ENCODE assay signal across 26 cellular contexts in the genomic region with DNA sequence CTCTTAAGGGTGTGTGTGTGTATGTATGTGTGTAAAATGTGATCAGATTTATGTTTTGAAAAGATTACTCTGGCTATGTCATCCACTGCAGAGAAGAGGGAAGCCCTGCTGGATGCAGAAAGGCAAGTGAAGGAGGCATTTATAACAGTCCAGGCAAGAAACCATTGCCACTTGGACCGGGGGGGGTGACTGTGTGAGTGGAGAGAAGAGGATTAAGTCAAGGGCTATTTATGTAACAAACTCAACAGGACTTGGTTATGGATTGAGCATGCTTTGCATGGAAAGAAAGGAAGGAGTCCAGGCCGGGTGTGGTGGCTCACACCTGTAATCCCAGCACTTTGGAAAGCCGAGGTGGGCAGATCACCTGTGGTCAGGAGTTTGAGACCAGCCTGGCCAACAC.
"Had no signal": no experiment of that assay in that cellular context is flagged by ENCODE, and none has a peak within 500 bp of the region (broad histone marks: within the 10 kb centered on the region; RNA-seq: fewer than 3 reads in every experiment).

No MANE protein-coding gene starts in this region.

- H3K36me3 Mint-ChIP-seq: activated CD8-positive, alpha-beta memory T cell treated with anti-CD3 and anti-CD28 coated beads, Interleukin-2, amount 10 ng/mL, durations not matched to agents 7 days and 5 days; activated naive CD4-positive, alpha-beta T cell treated with anti-CD3 and anti-CD28 coated beads, Interleukin-2, amount 10 ng/mL, durations not matched to agents 7 days and 5 days; immature natural killer cell; natural killer cell; type B pancreatic cell had no signal

- H3K4me3 ChIP-seq: colonic mucosa, dorsolateral prefrontal cortex, esophagus muscularis mucosa, hepatocyte, left lung, spleen, thoracic aorta, vagina had no signal

- ATAC-seq: activated CD8-positive, alpha-beta memory T cell treated with anti-CD3 and anti-CD28 coated beads, Interleukin-2, amount 10 ng/mL, durations not matched to agents 7 days and 5 days; activated CD8-positive, alpha-beta T cell treated with anti-CD3 and anti-CD28 coated beads for 36 hours; left lung; natural killer cell had no signal

- H3K27ac ChIP-seq: colonic mucosa, dorsolateral prefrontal cortex, esophagus muscularis mucosa, hepatocyte, left lung, spleen, thoracic aorta, vagina had no signal

- DNase-seq: activated CD4-positive, alpha-beta T cell treated with anti-CD3 and anti-CD28 coated beads, Interleukin-2, amount 10 ng/mL, durations not matched to agents 7 days and 5 days; activated CD4-positive, CD25-positive, alpha-beta regulatory T cell treated with anti-CD3 and anti-CD28 coated beads, Interleukin-2, amount 50 U/mL, for 72 hours; activated CD8-positive, alpha-beta memory T cell treated with anti-CD3 and anti-CD28 coated beads, Interleukin-2, amount 10 ng/mL, durations not matched to agents 7 days and 5 days; activated CD8-positive, alpha-beta T cell treated with anti-CD3 and anti-CD28 coated beads for 36 hours; activated effector memory CD4-positive, alpha-beta T cell treated with anti-CD3 and anti-CD28 coated beads, Interleukin-2, amount 50 U/mL, for 16 hours; activated naive CD4-positive, alpha-beta T cell treated with anti-CD3 and anti-CD28 coated beads, Interleukin-2, amount 10 ng/mL, durations not matched to agents 7 days and 5 days; activated T-cell treated with anti-CD3 and anti-CD28 coated beads for 4 hours; amygdala; colonic mucosa; dorsolateral prefrontal cortex; glutamatergic neuron; immature natural killer cell; left lung; natural killer cell; retina; spleen; stimulated activated CD4-positive, alpha-beta T cell treated with anti-CD3 and anti-CD28 coated beads, Interleukin-4, amount 100 ng/mL, for 1 hour; stimulated activated naive CD4-positive, alpha-beta T cell treated with Interleukin-2 at 50 U/mL for 16 hours had no signal

- FAIRE-seq: bronchial epithelial cell, frontal cortex had no signal

- H3K4me1 Mint-ChIP-seq: activated CD4-positive, alpha-beta T cell treated with anti-CD3 and anti-CD28 coated beads, Interleukin-2, amount 10 ng/mL, durations not matched to agents 7 days and 5 days; activated CD8-positive, alpha-beta memory T cell treated with anti-CD3 and anti-CD28 coated beads, Interleukin-2, amount 10 ng/mL, durations not matched to agents 7 days and 5 days; activated naive CD4-positive, alpha-beta T cell treated with anti-CD3 and anti-CD28 coated beads, Interleukin-2, amount 10 ng/mL, durations not matched to agents 7 days and 5 days; immature natural killer cell; natural killer cell had no signal

- H3K9me3 Mint-ChIP-seq: activated CD4-positive, alpha-beta T cell treated with anti-CD3 and anti-CD28 coated beads, Interleukin-2, amount 10 ng/mL, durations not matched to agents 7 days and 5 days; activated CD8-positive, alpha-beta T cell treated with anti-CD3 and anti-CD28 coated beads for 36 hours; activated naive CD4-positive, alpha-beta T cell treated with anti-CD3 and anti-CD28 coated beads, Interleukin-2, amount 10 ng/mL, durations not matched to agents 7 days and 5 days; immature natural killer cell; natural killer cell; type B pancreatic cell had no signal

- H3K27me3 ChIP-seq: colonic mucosa, hepatocyte, vagina had no signal

- H3K4me3 Mint-ChIP-seq: activated CD4-positive, alpha-beta T cell treated with anti-CD3 and anti-CD28 coated beads, Interleukin-2, amount 10 ng/mL, durations not matched to agents 7 days and 5 days; activated CD8-positive, alpha-beta memory T cell treated with anti-CD3 and anti-CD28 coated beads, Interleukin-2, amount 10 ng/mL, durations not matched to agents 7 days and 5 days; activated CD8-positive, alpha-beta T cell treated with anti-CD3 and anti-CD28 coated beads for 36 hours; activated naive CD4-positive, alpha-beta T cell treated with anti-CD3 and anti-CD28 coated beads, Interleukin-2, amount 10 ng/mL, durations not matched to agents 7 days and 5 days; immature natural killer cell; natural killer cell; type B pancreatic cell had no signal

- H3K27ac Mint-ChIP-seq: activated CD4-positive, alpha-beta T cell treated with anti-CD3 and anti-CD28 coated beads, Interleukin-2, amount 10 ng/mL, durations not matched to agents 7 days and 5 days; activated CD8-positive, alpha-beta memory T cell treated with anti-CD3 and anti-CD28 coated beads, Interleukin-2, amount 10 ng/mL, durations not matched to agents 7 days and 5 days; activated CD8-positive, alpha-beta T cell treated with anti-CD3 and anti-CD28 coated beads for 36 hours; activated naive CD4-positive, alpha-beta T cell treated with anti-CD3 and anti-CD28 coated beads, Interleukin-2, amount 10 ng/mL, durations not matched to agents 7 days and 5 days; immature natural killer cell; natural killer cell; progenitor cell of endocrine pancreas; type B pancreatic cell had no signal

- H3K4me2 ChIP-seq: hepatocyte had no signal

- H3K9me3 ChIP-seq: colonic mucosa, esophagus muscularis mucosa, left lung, spleen, thoracic aorta, vagina had no signal

- H3K36me3 ChIP-seq: colonic mucosa, esophagus muscularis mucosa, left lung, spleen, thoracic aorta, vagina had no signal

- H3K4me1 ChIP-seq: colonic mucosa, esophagus muscularis mucosa, left lung, spleen, vagina had no signal
